In genomic region chr15:31013863-31014607, GRCh38 we compare ENCODE assay signal across 9 cellular contexts. TPM values are rescaled to one million over a fixed set of nuclear protein-coding genes. Genes with fewer than 3 reads are reported as not detected.
DNase-seq lines count a peak whose midpoint lies in the region; ATAC-seq and TF ChIP-seq lines count a peak whose summit lies in the region.
"Had no signal": no experiment of that assay in that cellular context is flagged by ENCODE, and none has a peak within 500 bp of the region (broad histone marks: within the 10 kb centered on the region; RNA-seq: fewer than 3 reads in every experiment).

No MANE protein-coding gene starts in this region.

- H3K23ac ChIP-seq in IMR-90 (ENCODE audit: low read depth, low read length) = no peak overlapping the region

- H3K4me2 ChIP-seq in IMR-90 (ENCODE audit: low read depth, low read length) = no peak overlapping the region

- dilution Hi-C loops in IMR-90 (cut with HindIII; ENCODE audit: low sequenced_read_pairs, unreplicated experiment) = no loop called here

- H3K18ac ChIP-seq in IMR-90 (ENCODE audit: low read depth, low read length) = no peak overlapping the region

- H3K79me1 ChIP-seq in IMR-90 (ENCODE audit: low read depth in 1 of 2, low read length in 2 of 2) = no peaks in the 10 kb centered on the region

- intact Hi-C loops in IMR-90 (cut with micrococcal nuclease) = no loop called here
- intact Hi-C loops in left colon (cut with DNase I, micrococcal nuclease) = no loop called here
- intact Hi-C loops in lower leg skin (cut with DNase I; ENCODE audit: low total_unique reads) = no loop called here

- H3K9me3 ChIP-seq in IMR-90 (ENCODE audit: control insufficient read depth, insufficient read depth, low read length) = peaks cover 7% of the 10 kb centered on the region

- WGBS in IMR-90 (ENCODE audit: extremely low coverage in 2 of 2, insufficient read length in 1 of 2), 2 experiments = no CpG with 5 or more reads among the region's 2 CpGs
- WGBS in lower leg skin, 2 donors = 47 to 55% methylated on average over 2 of the region's 2 CpGs

- in situ Hi-C loops in IMR-90 (cut with MboI; ENCODE audit: low sequenced_read_pairs) = no loop called here

- no peak overlapping the region for H4K8ac ChIP-seq in IMR-90 (ENCODE audit: low read depth in 2 of 2, low read length in 2 of 2)

- DNase-seq in IMR-90 = no peak
- no peak for DNase-seq in left colon
- DNase-seq in NCI-H2107 treated with DMSO at 0.1 percent for 48 hours (lab: John Stamatoyannopoulos, UW; ENCODE audit: unreplicated experiment) = no peak
- no peak for DNase-seq in lower leg skin (ENCODE audit: low spot score in 2 of 2)
- no peak for DNase-seq in stimulated activated CD4-positive, alpha-beta T cell treated with anti-CD3 and anti-CD28 coated beads, Interleukin-1b, Interleukin-23, amount 100 ng/mL, for 48 hours
- no peak for DNase-seq in occipital lobe (lab: John Stamatoyannopoulos, UW)
- DNase-seq: OCI-M1 had no signal

- no peaks in the 10 kb centered on the region for H3K9me1 ChIP-seq in IMR-90 (ENCODE audit: insufficient read depth, low read length)

- no peak overlapping the region for H2AK9ac ChIP-seq in IMR-90 (replicated peaks; ENCODE audit: low read depth, low read length, poor library complexity)

- H3K4me3 ChIP-seq in IMR-90 (ENCODE audit: insufficient read depth, low read depth, low read length) = no peak overlapping the region
- H3K4me3 ChIP-seq in lower leg skin (ENCODE audit: low read depth, poor library complexity, severe bottlenecking) = no peak overlapping the region

- BruUV-seq in IMR-90 (replicated peaks; lab: Mats Ljungman, UMichigan) = no TSS peak

- peak overlapping the region; percentile 42 for H2BK20ac ChIP-seq in IMR-90 (ENCODE audit: low read depth, low read length)

- H4K20me1 ChIP-seq in IMR-90 (ENCODE audit: insufficient read depth, low read length) = no peaks in the 10 kb centered on the region

- no peak overlapping the region for H3K4ac ChIP-seq in IMR-90 (ENCODE audit: low read depth, low read length)

- H2BK5ac ChIP-seq in IMR-90 (ENCODE audit: low read depth, low read length, poor library complexity, severe bottlenecking) = no peak overlapping the region

- H3K14ac ChIP-seq in IMR-90 (replicated peaks; ENCODE audit: low read depth, low read length) = no peak overlapping the region

- H3K9ac ChIP-seq in IMR-90 (ENCODE audit: low read depth, low read length) = no peak overlapping the region

- CTCF ChIA-PET in IMR-90 (lab: Yijun Ruan, JAX) = interaction anchor here (0.6 to 1.5 kb wide), 4 partner anchors 10 to 50 kb away, joined by 3 to 5 read pairs (median 4); no protein-coding TSS in a partner anchor

- H2BK120ac ChIP-seq in IMR-90 (ENCODE audit: low read depth, low read length) = peak overlapping the region; percentile 16; the same call in 1 of the 2 replicates

- no peak overlapping the region for H3K27ac ChIP-seq in IMR-90 (ENCODE audit: insufficient read depth, low read length)

- H2AK5ac ChIP-seq in IMR-90 (ENCODE audit: low read depth, low read length) = no peak overlapping the region

- TF ChIP-seq CTCF in IMR-90 (conservative IDR thresholded peaks at IDR 0.05; ENCODE audit: low read depth, low read length) (no peak), lower leg skin (IDR thresholded peaks at IDR 0.05) (no peak)

- H2BK15ac ChIP-seq in IMR-90 (ENCODE audit: low read depth, low read length) = no peak overlapping the region

- H3K4me1 ChIP-seq in IMR-90 (ENCODE audit: control insufficient read depth, insufficient read depth, low read length) = 0 out of 2 replicates have a peak, but pooled peaks cover 3% of the 10 kb centered on the region

- H4K91ac ChIP-seq in IMR-90 (ENCODE audit: insufficient read depth, low read depth, low read length) = no peak overlapping the region

- peak overlapping the region; percentile 24 for H2AFZ ChIP-seq in IMR-90 (replicated peaks; ENCODE audit: low read length, poor library complexity)

- TF ChIP-seq RAD21 in IMR-90 (IDR thresholded peaks at IDR 0.05; ENCODE audit: low read length) = no peak

- H3K56ac ChIP-seq in IMR-90 (ENCODE audit: extremely low read depth, insufficient read depth, low read length) = no peak overlapping the region

- H3K27me3 ChIP-seq in IMR-90 (ENCODE audit: control insufficient read depth, insufficient read depth, low read length) = no peaks in the 10 kb centered on the region

- TF ChIP-seq POLR2A in IMR-90 (IDR thresholded peaks at IDR 0.05; ENCODE audit: low read depth, low read length) = no peak
- TF ChIP-seq POLR2A in lower leg skin (IDR thresholded peaks at IDR 0.05) = no peak

- no peak overlapping the region for H4K5ac ChIP-seq in IMR-90 (ENCODE audit: low read depth, low read length)

- H3K36me3 ChIP-seq in IMR-90 (ENCODE audit: control insufficient read depth, insufficient read depth, low read length) = no peaks in the 10 kb centered on the region

- POLR2A ChIA-PET in IMR-90 (lab: Charles Lee; ENCODE audit: unreplicated experiment) = no interaction called here

- ATAC-seq in GM18499 (IDR thresholded peaks at IDR 0.05; ENCODE audit: insufficient read depth, unreplicated experiment) (peak; percentile 73), GM21390 (IDR thresholded peaks at IDR 0.05; ENCODE audit: unreplicated experiment) (peak; percentile 94), IMR-90 (ENCODE audit: low read depth) (no peak; the same call in 1 of the 2 replicates), left colon (peak; percentile 56)

TF ChIP-seq in IMR-90, 13 proteins besides CTCF, POLR2A, EP300 and RAD21:
- TF ChIP-seq CEBPB (IDR thresholded peaks at IDR 0.05; ENCODE audit: low read depth, low read length) = no peak
- no peak for TF ChIP-seq RCOR1 (IDR thresholded peaks at IDR 0.05; ENCODE audit: insufficient replicate concordance, low read length)
- TF ChIP-seq NFE2L2 (IDR thresholded peaks at IDR 0.05; ENCODE audit: low read depth, low read length) = no peak
- TF ChIP-seq MAZ (IDR thresholded peaks at IDR 0.05; ENCODE audit: borderline replicate concordance, low read depth, low read length) = no peak
- TF ChIP-seq MXI1 (IDR thresholded peaks at IDR 0.05; ENCODE audit: borderline replicate concordance, low read depth, low read length) = no peak
- no peak for TF ChIP-seq RFX5 (IDR thresholded peaks at IDR 0.05; ENCODE audit: low read depth, low read length)
- TF ChIP-seq FOS (IDR thresholded peaks at IDR 0.05; ENCODE audit: low read depth, low read length) = no peak
- no peak for TF ChIP-seq BHLHE40 (IDR thresholded peaks at IDR 0.05; ENCODE audit: low read depth, low read length)
- TF ChIP-seq CHD1 (IDR thresholded peaks at IDR 0.05; ENCODE audit: low read depth, low read length) = no peak
- no peak for TF ChIP-seq USF2 (IDR thresholded peaks at IDR 0.05; ENCODE audit: low read depth, low read length)
- TF ChIP-seq MAFK (IDR thresholded peaks at IDR 0.05; ENCODE audit: low read depth, low read length) = no peak
- TF ChIP-seq ELK1 (IDR thresholded peaks at IDR 0.05; ENCODE audit: borderline replicate concordance, low read depth, low read length) = no peak
- TF ChIP-seq SMC3 (IDR thresholded peaks at IDR 0.05; ENCODE audit: low read depth, low read length) = no peak

RNA-seq across cellular contexts. Expression of gene MTMR10, which starts 22.6 kb away (rescaled TPM):
- total RNA-seq in IMR-90 (2012; rRNA removed) = 13.8 and 22.5 TPM in 2 replicates
- 9.9 and 11.2 TPM in 2 replicates for polyA plus RNA-seq in IMR-90 (2012; rRNA removed)
- polyA plus RNA-seq in IMR-90 (2012; cell fraction: cytosol; rRNA removed) = 2.9 TPM in 2 replicates
- 8.4 and 35.3 TPM in 2 replicates for polyA plus RNA-seq in IMR-90 (2012; cell fraction: nucleus; rRNA removed; ENCODE audit: low replicate concordance)
- total RNA-seq in left colon = 10 to 100 TPM; 16.1 to 32.1 TPM
- total RNA-seq in lower leg skin = 10 to 100 TPM; 22.5 to 34.7 (median 31.2) TPM
- total RNA-seq in occipital lobe = 13.4 TPM
